In genomic region chr4:143184503-143185252, GRCh38 we compare ENCODE assay signal across 8 cellular contexts.
A peak's percentile ranks its signal among the peaks of the same experiment; 100 is the strongest.
DNase-seq lines count a peak whose midpoint lies in the region; ATAC-seq lines count a peak whose summit lies in the region.

Gene USP38, plus strand, starts transcription at chr4:143184917. Its CDS starts 534 bp downstream, at chr4:143185451.

- peak; percentile 78 for ATAC-seq in GM18909 (IDR thresholded peaks at IDR 0.05; ENCODE audit: poor library complexity, unreplicated experiment)
- peak; percentile 81 for ATAC-seq in HG03175 (IDR thresholded peaks at IDR 0.05; ENCODE audit: unreplicated experiment)

- DNase-seq in AG08396 (ENCODE audit: low spot score) (peak; percentile 90), NCI-H226 (peak; percentile 86), iris pigment epithelial cell (ENCODE audit: low read depth) (peak; percentile 93)
- peak; percentile 66 to 90 (median 82) for DNase-seq in activated CD4-positive, CD25-positive, alpha-beta regulatory T cell (lab: John Stamatoyannopoulos, UW)
- DNase-seq in central memory CD4-positive, alpha-beta T cell: peak; percentile 84
- DNase-seq in stimulated activated CD4-positive, alpha-beta T cell treated with anti-CD3 and anti-CD28 coated beads, Interleukin-12 subunit alpha, Interleukin-12 subunit beta, amount 100 ng/mL, for 4 hours: peak; percentile 80

Comparison
In these comparisons a context has a peak if more than half of its experiments do, and no peak if none do; other contexts are left out.
1. Peak in every context shown above with its lines: DNase-seq and ATAC-seq.